Comparison of ENCODE assay signal across 23 cellular contexts in genomic region chr16:85192736-85193493, GRCh38.
DNase-seq lines count a peak whose midpoint lies in the region; TF ChIP-seq lines count a peak whose summit lies in the region.
"Had no signal": no experiment of that assay in that cellular context is flagged by ENCODE, and none has a peak within 500 bp of the region (broad histone marks: within the 10 kb centered on the region; RNA-seq: fewer than 3 reads in every experiment).

No MANE protein-coding gene starts in this region.

- H3K36me3 ChIP-seq in mammary epithelial cell (ENCODE audit: insufficient read depth, low read length): no peaks in the 10 kb centered on the region
- H3K36me3 ChIP-seq: lower lobe of right lung had no signal

- peaks cover 9% of the 10 kb centered on the region for H3K27me3 Mint-ChIP-seq in endothelial cell (ENCODE audit: unreplicated experiment)
- H3K27me3 Mint-ChIP-seq in nephron progenitor cell (ENCODE audit: low read depth, poor library complexity): peaks cover 9% of the 10 kb centered on the region
- H3K27me3 Mint-ChIP-seq: type B pancreatic cell had no signal

- no peak overlapping the region for H3K4me3 ChIP-seq in mammary epithelial cell (replicated peaks in 1 of 3; ENCODE audit: insufficient read depth in 1 of 3, low read depth in 2 of 3, low read length in 3 of 3)
- H3K4me3 ChIP-seq: lower lobe of right lung, psoas muscle, smooth muscle cell had no signal

- no peak overlapping the region for H3K9ac ChIP-seq in mammary epithelial cell (ENCODE audit: insufficient read depth, low read length)

- no peaks in the 10 kb centered on the region for H3K27me3 ChIP-seq in mammary epithelial cell (ENCODE audit: insufficient read depth, low read length)

- peaks cover 10% of the 10 kb centered on the region for H3K4me1 ChIP-seq in mammary epithelial cell (ENCODE audit: insufficient read depth, low read length)

- H4K20me1 ChIP-seq in mammary epithelial cell (ENCODE audit: insufficient read depth, low read length): no peaks in the 10 kb centered on the region

- in situ Hi-C loops in mammary epithelial cell (cut with MboI; ENCODE audit: low sequenced_read_pairs in 2 of 2): no loop called here

- no peaks in the 10 kb centered on the region for H3K9me3 ChIP-seq in mammary epithelial cell (replicated peaks; ENCODE audit: insufficient read depth, low read length)
- H3K9me3 ChIP-seq: lower lobe of right lung, psoas muscle had no signal

- CTCF ChIA-PET in mammary epithelial cell (lab: Charles Lee; ENCODE audit: low non-redundant PET): no interaction called here

- H3K27ac Mint-ChIP-seq in endothelial cell (ENCODE audit: unreplicated experiment) (peak overlapping the region; percentile 17), nephron progenitor cell (peak overlapping the region; percentile 42)
- H3K27ac Mint-ChIP-seq: activated naive CD4-positive, alpha-beta T cell treated with anti-CD3 and anti-CD28 coated beads, Interleukin-2, amount 10 ng/mL, durations not matched to agents 7 days and 5 days; IgD-negative memory B cell; type B pancreatic cell had no signal

- no peak for TF ChIP-seq CTCF in endothelial cell (IDR thresholded peaks at IDR 0.05; ENCODE audit: unreplicated experiment)
- no peak for TF ChIP-seq CTCF in nephron progenitor cell (IDR thresholded peaks at IDR 0.05)
- TF ChIP-seq CTCF in mammary epithelial cell (conservative IDR thresholded peaks at IDR 0.05 in 1 of 2, IDR thresholded peaks at IDR 0.05 in 1 of 2; ENCODE audit: extremely low read depth in 1 of 2, insufficient read depth in 1 of 2, low read depth in 1 of 2, low read length in 2 of 2): no peak

- H3K9me3 Mint-ChIP-seq in endothelial cell (ENCODE audit: unreplicated experiment): no peaks in the 10 kb centered on the region
- H3K9me3 Mint-ChIP-seq in nephron progenitor cell: peaks cover 18% of the 10 kb centered on the region

- WGBS in mammary epithelial cell (ENCODE audit: low coverage, missing lambda C conversion rate): 88% methylated on average over 12 of the region's 15 CpGs

- H3K4me3 Mint-ChIP-seq in endothelial cell (ENCODE audit: unreplicated experiment) (no peak overlapping the region), nephron progenitor cell (no peak overlapping the region)
- H3K4me3 Mint-ChIP-seq: activated naive CD4-positive, alpha-beta T cell treated with anti-CD3 and anti-CD28 coated beads, Interleukin-2, amount 10 ng/mL, durations not matched to agents 7 days and 5 days; IgD-negative memory B cell; type B pancreatic cell had no signal

- H3K4me2 ChIP-seq in mammary epithelial cell (ENCODE audit: insufficient read depth, low read depth, low read length): no peak overlapping the region
- H3K4me2 ChIP-seq: smooth muscle cell had no signal

- intact Hi-C loops in mammary epithelial cell (cut with micrococcal nuclease): no loop called here

- dilution Hi-C loops in mammary epithelial cell (cut with HindIII; ENCODE audit: low sequenced_read_pairs): no loop called here

- H3K36me3 Mint-ChIP-seq in endothelial cell (ENCODE audit: low read depth, unreplicated experiment) (no peaks in the 10 kb centered on the region), nephron progenitor cell (ENCODE audit: low read depth) (peaks cover 12% of the 10 kb centered on the region)
- H3K36me3 Mint-ChIP-seq: activated naive CD4-positive, alpha-beta T cell treated with anti-CD3 and anti-CD28 coated beads, Interleukin-2, amount 10 ng/mL, durations not matched to agents 7 days and 5 days had no signal

- peak; percentile 45 for DNase-seq in AG20443 (ENCODE audit: low spot score)
- DNase-seq in ELR (ENCODE audit: low read depth): peak; percentile 33
- no peak for DNase-seq in endothelial cell (ENCODE audit: low spot score)
- DNase-seq in nephron progenitor cell: no peak
- DNase-seq in substantia nigra (lab: John Stamatoyannopoulos, UW): no peak
- DNase-seq in mammary epithelial cell: no peak
- DNase-seq in HUDEP-2 (lab: John Stamatoyannopoulos, UW; ENCODE audit: unreplicated experiment in 76 of 76): no peak
- DNase-seq in glomerular visceral epithelial cell (ENCODE audit: extremely low spot score): no peak
- DNase-seq: activated naive CD4-positive, alpha-beta T cell treated with anti-CD3 and anti-CD28 coated beads, Interleukin-2, amount 10 ng/mL, durations not matched to agents 7 days and 5 days; anterior cingulate cortex; central memory CD4-positive, alpha-beta T cell; dermis blood vessel endothelial cell; DND-41; lower lobe of right lung; NCI-H1417; NCI-H2107; NCI-H510A; stimulated activated CD4-positive, alpha-beta T cell treated with anti-CD3 and anti-CD28 coated beads, Interleukin-4, amount 100 ng/mL, for 1 hour; stimulated activated naive CD8-positive, alpha-beta T cell treated with anti-CD3 and anti-CD28 coated beads, Interleukin-15, Interleukin-2, amounts not matched to agents 100 U/mL and 50 U/mL, for 24 hours had no signal

- H3K4me1 Mint-ChIP-seq in endothelial cell (ENCODE audit: unreplicated experiment): peaks cover 5% of the 10 kb centered on the region
- H3K4me1 Mint-ChIP-seq in nephron progenitor cell: peaks cover 70% of the 10 kb centered on the region
- H3K4me1 Mint-ChIP-seq: activated naive CD4-positive, alpha-beta T cell treated with anti-CD3 and anti-CD28 coated beads, Interleukin-2, amount 10 ng/mL, durations not matched to agents 7 days and 5 days; IgD-negative memory B cell had no signal

- BruUV-seq in mammary epithelial cell (replicated peaks; lab: Mats Ljungman, UMichigan): no TSS peak

- H2AFZ ChIP-seq in mammary epithelial cell (ENCODE audit: low read depth, low read length): no peak overlapping the region

- H3K27ac ChIP-seq in substantia nigra (ENCODE audit: low read depth, low read length, poor library complexity, severe bottlenecking): no peak overlapping the region
- H3K27ac ChIP-seq in mammary epithelial cell (ENCODE audit: insufficient read depth, low read depth, low read length): no peak overlapping the region
- H3K27ac ChIP-seq: lower lobe of right lung, psoas muscle had no signal

- no peaks in the 10 kb centered on the region for H3K79me2 ChIP-seq in mammary epithelial cell (ENCODE audit: insufficient read depth, low read length)

Comparison
In these comparisons a context has a peak if more than half of its experiments do, and no peak if none do; other contexts are left out.
1. DNase-seq: peak in AG20443 (single experiment) and ELR (single experiment); none in endothelial cell (single experiment), nephron progenitor cell (single experiment), substantia nigra (0 of 49), mammary epithelial cell (single experiment), HUDEP-2 (0 of 76) and glomerular visceral epithelial cell (single experiment).